In the genomic region with DNA sequence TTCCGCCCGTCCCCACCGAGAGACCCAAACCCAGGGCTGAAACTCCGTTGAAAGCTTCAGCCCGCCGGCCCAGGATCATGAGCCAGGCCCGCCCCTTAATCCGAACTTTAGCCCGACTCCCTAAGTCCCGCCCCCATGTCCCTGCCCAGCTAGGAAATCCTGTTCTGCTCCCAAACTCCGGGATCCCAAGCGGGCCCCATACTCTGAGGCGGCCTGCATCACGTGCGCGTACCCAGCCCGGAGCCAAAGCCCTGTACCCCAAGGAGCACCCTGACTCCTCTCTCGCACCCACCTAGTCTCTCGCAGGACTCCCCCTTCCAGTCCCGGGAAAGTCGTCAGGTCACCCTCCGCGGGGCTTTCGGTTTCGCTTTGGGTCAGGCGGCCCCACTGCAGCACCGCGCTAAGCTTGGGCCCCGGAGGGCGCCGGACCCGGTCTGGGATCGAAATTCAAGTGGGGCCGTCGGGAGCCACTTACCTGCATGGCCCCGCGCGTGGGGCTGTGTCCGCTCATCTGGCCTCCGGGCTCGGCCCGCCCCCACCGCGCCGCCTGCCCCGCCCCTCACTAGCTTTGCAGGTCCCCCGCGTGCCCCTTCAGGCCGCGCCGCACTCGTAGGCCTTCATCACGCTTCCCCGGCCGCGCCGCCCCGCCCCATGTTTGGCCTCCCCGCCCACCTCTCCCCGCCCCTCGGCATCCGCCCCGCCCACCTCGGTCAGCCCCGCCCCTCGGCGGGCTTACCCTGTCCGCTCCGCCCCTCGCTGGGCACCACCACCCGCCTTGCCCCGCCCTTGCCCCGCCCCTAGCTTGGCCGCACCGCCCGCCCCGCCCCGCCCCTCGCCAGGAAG, we compare ENCODE assay signal across 1 cellular context.
TF ChIP-seq lines count a peak whose summit lies in the region.

A gene (minus strand): TSS at position 629 of the 843 bp plus-strand sequence. CDS start 118 bp downstream, at position 511.

TF ChIP-seq in K562, 482 proteins besides CTCF, POLR2A, EP300 and RAD21 (continued from another document and continues in another):
- TF ChIP-seq, protein P1, sequence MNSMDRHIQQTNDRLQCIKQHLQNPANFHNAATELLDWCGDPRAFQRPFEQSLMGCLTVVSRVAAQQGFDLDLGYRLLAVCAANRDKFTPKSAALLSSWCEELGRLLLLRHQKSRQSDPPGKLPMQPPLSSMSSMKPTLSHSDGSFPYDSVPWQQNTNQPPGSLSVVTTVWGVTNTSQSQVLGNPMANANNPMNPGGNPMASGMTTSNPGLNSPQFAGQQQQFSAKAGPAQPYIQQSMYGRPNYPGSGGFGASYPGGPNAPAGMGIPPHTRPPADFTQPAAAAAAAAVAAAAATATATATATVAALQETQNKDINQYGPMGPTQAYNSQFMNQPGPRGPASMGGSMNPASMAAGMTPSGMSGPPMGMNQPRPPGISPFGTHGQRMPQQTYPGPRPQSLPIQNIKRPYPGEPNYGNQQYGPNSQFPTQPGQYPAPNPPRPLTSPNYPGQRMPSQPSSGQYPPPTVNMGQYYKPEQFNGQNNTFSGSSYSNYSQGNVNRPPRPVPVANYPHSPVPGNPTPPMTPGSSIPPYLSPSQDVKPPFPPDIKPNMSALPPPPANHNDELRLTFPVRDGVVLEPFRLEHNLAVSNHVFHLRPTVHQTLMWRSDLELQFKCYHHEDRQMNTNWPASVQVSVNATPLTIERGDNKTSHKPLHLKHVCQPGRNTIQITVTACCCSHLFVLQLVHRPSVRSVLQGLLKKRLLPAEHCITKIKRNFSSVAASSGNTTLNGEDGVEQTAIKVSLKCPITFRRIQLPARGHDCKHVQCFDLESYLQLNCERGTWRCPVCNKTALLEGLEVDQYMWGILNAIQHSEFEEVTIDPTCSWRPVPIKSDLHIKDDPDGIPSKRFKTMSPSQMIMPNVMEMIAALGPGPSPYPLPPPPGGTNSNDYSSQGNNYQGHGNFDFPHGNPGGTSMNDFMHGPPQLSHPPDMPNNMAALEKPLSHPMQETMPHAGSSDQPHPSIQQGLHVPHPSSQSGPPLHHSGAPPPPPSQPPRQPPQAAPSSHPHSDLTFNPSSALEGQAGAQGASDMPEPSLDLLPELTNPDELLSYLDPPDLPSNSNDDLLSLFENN (IDR thresholded peaks at IDR 0.05; ENCODE audit: low read depth in 2 of 2, low read length in 2 of 2): no peak
- TF ChIP-seq NFE2L1 (tag; IDR thresholded peaks at IDR 0.05; ENCODE audit: borderline replicate concordance, low read depth): no peak
- TF ChIP-seq TEAD2 (tag; IDR thresholded peaks at IDR 0.05): no peak
- TF ChIP-seq, protein P2, sequence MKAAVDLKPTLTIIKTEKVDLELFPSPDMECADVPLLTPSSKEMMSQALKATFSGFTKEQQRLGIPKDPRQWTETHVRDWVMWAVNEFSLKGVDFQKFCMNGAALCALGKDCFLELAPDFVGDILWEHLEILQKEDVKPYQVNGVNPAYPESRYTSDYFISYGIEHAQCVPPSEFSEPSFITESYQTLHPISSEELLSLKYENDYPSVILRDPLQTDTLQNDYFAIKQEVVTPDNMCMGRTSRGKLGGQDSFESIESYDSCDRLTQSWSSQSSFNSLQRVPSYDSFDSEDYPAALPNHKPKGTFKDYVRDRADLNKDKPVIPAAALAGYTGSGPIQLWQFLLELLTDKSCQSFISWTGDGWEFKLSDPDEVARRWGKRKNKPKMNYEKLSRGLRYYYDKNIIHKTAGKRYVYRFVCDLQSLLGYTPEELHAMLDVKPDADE (conservative IDR thresholded peaks at IDR 0.05; ENCODE audit: control insufficient read depth, low read depth, low read length): peak; percentile 69; the same call in 1 of the 2 replicates
- TF ChIP-seq KAT8 (IDR thresholded peaks at IDR 0.05; ENCODE audit: low read depth): no peak
- TF ChIP-seq BHLHE40 (IDR thresholded peaks at IDR 0.05; ENCODE audit: low read length): no peak; the same call in 1 of the 2 replicates
- TF ChIP-seq ZNF384 (IDR thresholded peaks at IDR 0.05; ENCODE audit: low read depth, low read length): no peak
- no peak for TF ChIP-seq ZNF780A (CRISPR knock-in tag; IDR thresholded peaks at IDR 0.05)
- no peak for TF ChIP-seq NCOA4 (IDR thresholded peaks at IDR 0.05; ENCODE audit: partially characterized antibody)
- TF ChIP-seq E2F3 (CRISPR knock-in tag; IDR thresholded peaks at IDR 0.05): no peak
- TF ChIP-seq HMGN3 (IDR thresholded peaks at IDR 0.05; ENCODE audit: borderline replicate concordance, extremely low read depth, insufficient read length, low read depth, low read length): peak; percentile 40
- no peak for TF ChIP-seq TAF1 (IDR thresholded peaks at IDR 0.05; ENCODE audit: control insufficient read depth, extremely low read depth, insufficient read depth, low read length, severe bottlenecking)
- peak; percentile 49 for TF ChIP-seq SP1 (CRISPR knock-in tag; IDR thresholded peaks at IDR 0.05)
- TF ChIP-seq RHOXF2B (CRISPR knock-in tag; conservative IDR thresholded peaks at IDR 0.05): no peak
- TF ChIP-seq, protein P3, sequence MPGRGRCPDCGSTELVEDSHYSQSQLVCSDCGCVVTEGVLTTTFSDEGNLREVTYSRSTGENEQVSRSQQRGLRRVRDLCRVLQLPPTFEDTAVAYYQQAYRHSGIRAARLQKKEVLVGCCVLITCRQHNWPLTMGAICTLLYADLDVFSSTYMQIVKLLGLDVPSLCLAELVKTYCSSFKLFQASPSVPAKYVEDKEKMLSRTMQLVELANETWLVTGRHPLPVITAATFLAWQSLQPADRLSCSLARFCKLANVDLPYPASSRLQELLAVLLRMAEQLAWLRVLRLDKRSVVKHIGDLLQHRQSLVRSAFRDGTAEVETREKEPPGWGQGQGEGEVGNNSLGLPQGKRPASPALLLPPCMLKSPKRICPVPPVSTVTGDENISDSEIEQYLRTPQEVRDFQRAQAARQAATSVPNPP (IDR thresholded peaks at IDR 0.05; ENCODE audit: borderline replicate concordance, insufficient read depth, insufficient read length): no peak
- TF ChIP-seq PML (IDR thresholded peaks at IDR 0.05; ENCODE audit: low read length): no peak
- TF ChIP-seq PRMT5 (CRISPR knock-in tag; IDR thresholded peaks at IDR 0.05): no peak
- TF ChIP-seq BCL6 (CRISPR knock-in tag; IDR thresholded peaks at IDR 0.05): no peak
- TF ChIP-seq NR4A1 (CRISPR knock-in tag; IDR thresholded peaks at IDR 0.05): no peak
- TF ChIP-seq NR4A1 (tag; IDR thresholded peaks at IDR 0.05): no peak
- TF ChIP-seq, protein P4, sequence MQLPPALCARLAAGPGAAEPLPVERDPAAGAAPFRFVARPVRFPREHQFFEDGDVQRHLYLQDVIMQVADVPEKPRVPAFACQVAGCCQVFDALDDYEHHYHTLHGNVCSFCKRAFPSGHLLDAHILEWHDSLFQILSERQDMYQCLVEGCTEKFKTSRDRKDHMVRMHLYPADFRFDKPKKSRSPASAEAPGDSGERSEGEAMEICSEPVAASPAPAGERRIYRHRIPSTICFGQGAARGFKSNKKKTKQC (CRISPR knock-in tag; IDR thresholded peaks at IDR 0.05): peak; percentile 75; the same call in 1 of the 2 replicates
- no peak for TF ChIP-seq ERF (CRISPR knock-in tag; IDR thresholded peaks at IDR 0.05)
- no peak for TF ChIP-seq ZFP36 (IDR thresholded peaks at IDR 0.05; ENCODE audit: low read depth, low read length, partially characterized antibody)
- no peak for TF ChIP-seq ZNF143 (CRISPR knock-in tag; IDR thresholded peaks at IDR 0.05)
- TF ChIP-seq, protein P5, sequence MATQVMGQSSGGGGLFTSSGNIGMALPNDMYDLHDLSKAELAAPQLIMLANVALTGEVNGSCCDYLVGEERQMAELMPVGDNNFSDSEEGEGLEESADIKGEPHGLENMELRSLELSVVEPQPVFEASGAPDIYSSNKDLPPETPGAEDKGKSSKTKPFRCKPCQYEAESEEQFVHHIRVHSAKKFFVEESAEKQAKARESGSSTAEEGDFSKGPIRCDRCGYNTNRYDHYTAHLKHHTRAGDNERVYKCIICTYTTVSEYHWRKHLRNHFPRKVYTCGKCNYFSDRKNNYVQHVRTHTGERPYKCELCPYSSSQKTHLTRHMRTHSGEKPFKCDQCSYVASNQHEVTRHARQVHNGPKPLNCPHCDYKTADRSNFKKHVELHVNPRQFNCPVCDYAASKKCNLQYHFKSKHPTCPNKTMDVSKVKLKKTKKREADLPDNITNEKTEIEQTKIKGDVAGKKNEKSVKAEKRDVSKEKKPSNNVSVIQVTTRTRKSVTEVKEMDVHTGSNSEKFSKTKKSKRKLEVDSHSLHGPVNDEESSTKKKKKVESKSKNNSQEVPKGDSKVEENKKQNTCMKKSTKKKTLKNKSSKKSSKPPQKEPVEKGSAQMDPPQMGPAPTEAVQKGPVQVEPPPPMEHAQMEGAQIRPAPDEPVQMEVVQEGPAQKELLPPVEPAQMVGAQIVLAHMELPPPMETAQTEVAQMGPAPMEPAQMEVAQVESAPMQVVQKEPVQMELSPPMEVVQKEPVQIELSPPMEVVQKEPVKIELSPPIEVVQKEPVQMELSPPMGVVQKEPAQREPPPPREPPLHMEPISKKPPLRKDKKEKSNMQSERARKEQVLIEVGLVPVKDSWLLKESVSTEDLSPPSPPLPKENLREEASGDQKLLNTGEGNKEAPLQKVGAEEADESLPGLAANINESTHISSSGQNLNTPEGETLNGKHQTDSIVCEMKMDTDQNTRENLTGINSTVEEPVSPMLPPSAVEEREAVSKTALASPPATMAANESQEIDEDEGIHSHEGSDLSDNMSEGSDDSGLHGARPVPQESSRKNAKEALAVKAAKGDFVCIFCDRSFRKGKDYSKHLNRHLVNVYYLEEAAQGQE (CRISPR knock-in tag; IDR thresholded peaks at IDR 0.05; ENCODE audit: low read depth): peak; percentile 43; the same call in 1 of the 2 replicates
- no peak for TF ChIP-seq PURB (CRISPR knock-in tag; IDR thresholded peaks at IDR 0.05; ENCODE audit: low read depth)
- TF ChIP-seq, protein P6, sequence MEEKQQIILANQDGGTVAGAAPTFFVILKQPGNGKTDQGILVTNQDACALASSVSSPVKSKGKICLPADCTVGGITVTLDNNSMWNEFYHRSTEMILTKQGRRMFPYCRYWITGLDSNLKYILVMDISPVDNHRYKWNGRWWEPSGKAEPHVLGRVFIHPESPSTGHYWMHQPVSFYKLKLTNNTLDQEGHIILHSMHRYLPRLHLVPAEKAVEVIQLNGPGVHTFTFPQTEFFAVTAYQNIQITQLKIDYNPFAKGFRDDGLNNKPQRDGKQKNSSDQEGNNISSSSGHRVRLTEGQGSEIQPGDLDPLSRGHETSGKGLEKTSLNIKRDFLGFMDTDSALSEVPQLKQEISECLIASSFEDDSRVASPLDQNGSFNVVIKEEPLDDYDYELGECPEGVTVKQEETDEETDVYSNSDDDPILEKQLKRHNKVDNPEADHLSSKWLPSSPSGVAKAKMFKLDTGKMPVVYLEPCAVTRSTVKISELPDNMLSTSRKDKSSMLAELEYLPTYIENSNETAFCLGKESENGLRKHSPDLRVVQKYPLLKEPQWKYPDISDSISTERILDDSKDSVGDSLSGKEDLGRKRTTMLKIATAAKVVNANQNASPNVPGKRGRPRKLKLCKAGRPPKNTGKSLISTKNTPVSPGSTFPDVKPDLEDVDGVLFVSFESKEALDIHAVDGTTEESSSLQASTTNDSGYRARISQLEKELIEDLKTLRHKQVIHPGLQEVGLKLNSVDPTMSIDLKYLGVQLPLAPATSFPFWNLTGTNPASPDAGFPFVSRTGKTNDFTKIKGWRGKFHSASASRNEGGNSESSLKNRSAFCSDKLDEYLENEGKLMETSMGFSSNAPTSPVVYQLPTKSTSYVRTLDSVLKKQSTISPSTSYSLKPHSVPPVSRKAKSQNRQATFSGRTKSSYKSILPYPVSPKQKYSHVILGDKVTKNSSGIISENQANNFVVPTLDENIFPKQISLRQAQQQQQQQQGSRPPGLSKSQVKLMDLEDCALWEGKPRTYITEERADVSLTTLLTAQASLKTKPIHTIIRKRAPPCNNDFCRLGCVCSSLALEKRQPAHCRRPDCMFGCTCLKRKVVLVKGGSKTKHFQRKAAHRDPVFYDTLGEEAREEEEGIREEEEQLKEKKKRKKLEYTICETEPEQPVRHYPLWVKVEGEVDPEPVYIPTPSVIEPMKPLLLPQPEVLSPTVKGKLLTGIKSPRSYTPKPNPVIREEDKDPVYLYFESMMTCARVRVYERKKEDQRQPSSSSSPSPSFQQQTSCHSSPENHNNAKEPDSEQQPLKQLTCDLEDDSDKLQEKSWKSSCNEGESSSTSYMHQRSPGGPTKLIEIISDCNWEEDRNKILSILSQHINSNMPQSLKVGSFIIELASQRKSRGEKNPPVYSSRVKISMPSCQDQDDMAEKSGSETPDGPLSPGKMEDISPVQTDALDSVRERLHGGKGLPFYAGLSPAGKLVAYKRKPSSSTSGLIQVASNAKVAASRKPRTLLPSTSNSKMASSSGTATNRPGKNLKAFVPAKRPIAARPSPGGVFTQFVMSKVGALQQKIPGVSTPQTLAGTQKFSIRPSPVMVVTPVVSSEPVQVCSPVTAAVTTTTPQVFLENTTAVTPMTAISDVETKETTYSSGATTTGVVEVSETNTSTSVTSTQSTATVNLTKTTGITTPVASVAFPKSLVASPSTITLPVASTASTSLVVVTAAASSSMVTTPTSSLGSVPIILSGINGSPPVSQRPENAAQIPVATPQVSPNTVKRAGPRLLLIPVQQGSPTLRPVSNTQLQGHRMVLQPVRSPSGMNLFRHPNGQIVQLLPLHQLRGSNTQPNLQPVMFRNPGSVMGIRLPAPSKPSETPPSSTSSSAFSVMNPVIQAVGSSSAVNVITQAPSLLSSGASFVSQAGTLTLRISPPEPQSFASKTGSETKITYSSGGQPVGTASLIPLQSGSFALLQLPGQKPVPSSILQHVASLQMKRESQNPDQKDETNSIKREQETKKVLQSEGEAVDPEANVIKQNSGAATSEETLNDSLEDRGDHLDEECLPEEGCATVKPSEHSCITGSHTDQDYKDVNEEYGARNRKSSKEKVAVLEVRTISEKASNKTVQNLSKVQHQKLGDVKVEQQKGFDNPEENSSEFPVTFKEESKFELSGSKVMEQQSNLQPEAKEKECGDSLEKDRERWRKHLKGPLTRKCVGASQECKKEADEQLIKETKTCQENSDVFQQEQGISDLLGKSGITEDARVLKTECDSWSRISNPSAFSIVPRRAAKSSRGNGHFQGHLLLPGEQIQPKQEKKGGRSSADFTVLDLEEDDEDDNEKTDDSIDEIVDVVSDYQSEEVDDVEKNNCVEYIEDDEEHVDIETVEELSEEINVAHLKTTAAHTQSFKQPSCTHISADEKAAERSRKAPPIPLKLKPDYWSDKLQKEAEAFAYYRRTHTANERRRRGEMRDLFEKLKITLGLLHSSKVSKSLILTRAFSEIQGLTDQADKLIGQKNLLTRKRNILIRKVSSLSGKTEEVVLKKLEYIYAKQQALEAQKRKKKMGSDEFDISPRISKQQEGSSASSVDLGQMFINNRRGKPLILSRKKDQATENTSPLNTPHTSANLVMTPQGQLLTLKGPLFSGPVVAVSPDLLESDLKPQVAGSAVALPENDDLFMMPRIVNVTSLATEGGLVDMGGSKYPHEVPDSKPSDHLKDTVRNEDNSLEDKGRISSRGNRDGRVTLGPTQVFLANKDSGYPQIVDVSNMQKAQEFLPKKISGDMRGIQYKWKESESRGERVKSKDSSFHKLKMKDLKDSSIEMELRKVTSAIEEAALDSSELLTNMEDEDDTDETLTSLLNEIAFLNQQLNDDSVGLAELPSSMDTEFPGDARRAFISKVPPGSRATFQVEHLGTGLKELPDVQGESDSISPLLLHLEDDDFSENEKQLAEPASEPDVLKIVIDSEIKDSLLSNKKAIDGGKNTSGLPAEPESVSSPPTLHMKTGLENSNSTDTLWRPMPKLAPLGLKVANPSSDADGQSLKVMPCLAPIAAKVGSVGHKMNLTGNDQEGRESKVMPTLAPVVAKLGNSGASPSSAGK (IDR thresholded peaks at IDR 0.05): no peak
- no peak for TF ChIP-seq YBX1 (IDR thresholded peaks at IDR 0.05)
- no peak for TF ChIP-seq CEBPB (tag; IDR thresholded peaks at IDR 0.05)
- TF ChIP-seq, protein P7, sequence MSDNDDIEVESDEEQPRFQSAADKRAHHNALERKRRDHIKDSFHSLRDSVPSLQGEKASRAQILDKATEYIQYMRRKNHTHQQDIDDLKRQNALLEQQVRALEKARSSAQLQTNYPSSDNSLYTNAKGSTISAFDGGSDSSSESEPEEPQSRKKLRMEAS (CRISPR knock-in tag; IDR thresholded peaks at IDR 0.05): peak; percentile 48; the same call in 1 of the 2 replicates
